In the genomic region with DNA sequence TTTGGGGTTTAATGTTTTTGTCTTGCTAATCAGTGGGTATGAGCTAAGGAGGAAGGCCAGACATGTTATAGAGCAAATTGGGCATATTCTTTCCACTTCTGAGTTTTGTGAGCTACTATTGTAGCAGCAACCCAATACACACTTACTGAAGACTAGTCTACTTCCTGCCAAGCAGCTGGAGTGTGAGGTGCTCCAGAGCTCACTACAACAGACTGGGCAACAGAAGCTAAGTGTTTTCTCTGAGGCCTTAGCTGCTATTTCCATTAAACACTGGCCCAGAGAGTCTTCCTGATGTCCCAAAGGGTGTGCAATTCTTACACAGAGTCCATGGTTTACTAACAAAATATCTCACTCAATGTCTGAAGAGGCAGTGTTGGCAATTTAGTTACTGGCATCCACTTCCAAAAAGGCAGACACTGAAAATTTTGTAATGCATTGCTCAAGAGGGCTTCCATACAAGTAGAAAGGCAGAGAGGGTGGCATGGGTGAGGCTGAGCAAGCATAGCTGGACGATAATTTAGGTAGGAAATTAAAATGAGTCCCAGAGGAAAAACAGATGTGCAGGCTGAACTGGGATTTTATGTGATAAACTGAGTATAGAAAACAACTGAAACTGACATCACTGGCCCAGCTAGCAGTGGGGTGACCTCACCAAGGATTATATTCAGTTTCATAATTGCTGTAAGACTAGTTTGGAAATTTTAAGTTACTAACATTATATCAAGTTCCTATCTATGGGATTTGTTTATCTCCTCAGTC, we compare ENCODE assay signal across 1 cellular context.
TF ChIP-seq lines count a peak whose summit lies in the region.

No MANE protein-coding gene starts in this region.

TF ChIP-seq in WTC11, 78 proteins besides CTCF, POLR2A, EP300 and RAD21 (continued from another document):
- TF ChIP-seq CBFB (CRISPR knock-in tag; IDR thresholded peaks at IDR 0.05; ENCODE audit: low read depth) (no peak), ETV6 (CRISPR knock-in tag; IDR thresholded peaks at IDR 0.05) (no peak), MXD4 (CRISPR knock-in tag; IDR thresholded peaks at IDR 0.05; ENCODE audit: borderline replicate concordance) (no peak), OVOL2 (CRISPR knock-in tag; IDR thresholded peaks at IDR 0.05; ENCODE audit: borderline replicate concordance) (no peak), ATF1 (CRISPR knock-in tag; IDR thresholded peaks at IDR 0.05) (no peak), GTF2I (CRISPR knock-in tag; conservative IDR thresholded peaks at IDR 0.05) (no peak)
- TF ChIP-seq, protein P1, sequence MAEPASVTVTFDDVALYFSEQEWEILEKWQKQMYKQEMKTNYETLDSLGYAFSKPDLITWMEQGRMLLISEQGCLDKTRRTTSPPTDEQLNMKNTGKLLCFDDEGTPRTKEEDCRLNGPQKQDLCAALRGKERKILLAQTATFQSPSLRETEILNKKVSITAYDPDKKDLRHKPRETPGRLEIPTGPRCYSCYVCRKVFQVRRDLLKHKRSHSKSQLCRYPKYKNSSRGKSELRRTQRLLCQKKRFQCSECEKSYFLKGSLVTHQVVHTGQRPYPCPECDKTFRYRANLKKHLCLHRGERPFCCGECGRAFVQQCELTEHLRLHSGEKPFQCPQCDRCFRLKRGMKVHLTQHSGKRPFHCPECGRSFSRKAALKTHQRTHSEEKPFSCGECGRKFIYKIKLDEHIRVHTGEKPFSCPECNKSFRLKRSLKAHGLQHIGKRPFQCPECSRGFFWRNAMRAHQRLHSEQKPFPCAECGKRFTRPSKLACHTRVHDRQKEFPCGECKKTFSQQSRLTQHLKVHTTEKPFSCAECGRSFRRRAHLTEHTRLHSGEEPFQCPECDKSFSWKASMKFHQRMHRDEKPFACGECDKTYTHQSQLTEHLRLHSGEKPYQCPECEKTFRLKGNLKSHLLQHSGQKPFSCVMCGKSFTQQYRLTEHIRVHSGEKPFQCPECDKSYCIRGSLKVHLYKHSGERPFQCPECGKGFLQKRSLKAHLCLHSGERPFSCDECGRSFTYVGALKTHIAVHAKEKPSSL (CRISPR knock-in tag; conservative IDR thresholded peaks at IDR 0.05), result no peak
- TF ChIP-seq, protein P2, sequence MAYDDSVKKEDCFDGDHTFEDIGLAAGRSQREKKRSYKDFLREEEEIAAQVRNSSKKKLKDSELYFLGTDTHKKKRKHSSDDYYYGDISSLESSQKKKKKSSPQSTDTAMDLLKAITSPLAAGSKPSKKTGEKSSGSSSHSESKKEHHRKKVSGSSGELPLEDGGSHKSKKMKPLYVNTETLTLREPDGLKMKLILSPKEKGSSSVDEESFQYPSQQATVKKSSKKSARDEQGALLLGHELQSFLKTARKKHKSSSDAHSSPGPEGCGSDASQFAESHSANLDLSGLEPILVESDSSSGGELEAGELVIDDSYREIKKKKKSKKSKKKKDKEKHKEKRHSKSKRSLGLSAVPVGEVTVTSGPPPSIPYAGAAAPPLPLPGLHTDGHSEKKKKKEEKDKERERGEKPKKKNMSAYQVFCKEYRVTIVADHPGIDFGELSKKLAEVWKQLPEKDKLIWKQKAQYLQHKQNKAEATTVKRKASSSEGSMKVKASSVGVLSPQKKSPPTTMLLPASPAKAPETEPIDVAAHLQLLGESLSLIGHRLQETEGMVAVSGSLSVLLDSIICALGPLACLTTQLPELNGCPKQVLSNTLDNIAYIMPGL (CRISPR knock-in tag; IDR thresholded peaks at IDR 0.05), result no peak
- TF ChIP-seq, protein P3, sequence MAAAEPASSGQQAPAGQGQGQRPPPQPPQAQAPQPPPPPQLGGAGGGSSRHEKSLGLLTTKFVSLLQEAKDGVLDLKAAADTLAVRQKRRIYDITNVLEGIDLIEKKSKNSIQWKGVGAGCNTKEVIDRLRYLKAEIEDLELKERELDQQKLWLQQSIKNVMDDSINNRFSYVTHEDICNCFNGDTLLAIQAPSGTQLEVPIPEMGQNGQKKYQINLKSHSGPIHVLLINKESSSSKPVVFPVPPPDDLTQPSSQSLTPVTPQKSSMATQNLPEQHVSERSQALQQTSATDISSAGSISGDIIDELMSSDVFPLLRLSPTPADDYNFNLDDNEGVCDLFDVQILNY (CRISPR knock-in tag; IDR thresholded peaks at IDR 0.05), result no peak
- TF ChIP-seq, protein P4, sequence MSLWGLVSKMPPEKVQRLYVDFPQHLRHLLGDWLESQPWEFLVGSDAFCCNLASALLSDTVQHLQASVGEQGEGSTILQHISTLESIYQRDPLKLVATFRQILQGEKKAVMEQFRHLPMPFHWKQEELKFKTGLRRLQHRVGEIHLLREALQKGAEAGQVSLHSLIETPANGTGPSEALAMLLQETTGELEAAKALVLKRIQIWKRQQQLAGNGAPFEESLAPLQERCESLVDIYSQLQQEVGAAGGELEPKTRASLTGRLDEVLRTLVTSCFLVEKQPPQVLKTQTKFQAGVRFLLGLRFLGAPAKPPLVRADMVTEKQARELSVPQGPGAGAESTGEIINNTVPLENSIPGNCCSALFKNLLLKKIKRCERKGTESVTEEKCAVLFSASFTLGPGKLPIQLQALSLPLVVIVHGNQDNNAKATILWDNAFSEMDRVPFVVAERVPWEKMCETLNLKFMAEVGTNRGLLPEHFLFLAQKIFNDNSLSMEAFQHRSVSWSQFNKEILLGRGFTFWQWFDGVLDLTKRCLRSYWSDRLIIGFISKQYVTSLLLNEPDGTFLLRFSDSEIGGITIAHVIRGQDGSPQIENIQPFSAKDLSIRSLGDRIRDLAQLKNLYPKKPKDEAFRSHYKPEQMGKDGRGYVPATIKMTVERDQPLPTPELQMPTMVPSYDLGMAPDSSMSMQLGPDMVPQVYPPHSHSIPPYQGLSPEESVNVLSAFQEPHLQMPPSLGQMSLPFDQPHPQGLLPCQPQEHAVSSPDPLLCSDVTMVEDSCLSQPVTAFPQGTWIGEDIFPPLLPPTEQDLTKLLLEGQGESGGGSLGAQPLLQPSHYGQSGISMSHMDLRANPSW (CRISPR knock-in tag; conservative IDR thresholded peaks at IDR 0.05; ENCODE audit: low read depth), result no peak
